24 cellular contexts compared by ENCODE assay signal in genomic region chr20:35908007-35908406, GRCh38.
A peak's percentile ranks its signal among the peaks of the same experiment; 100 is the strongest.
DNase-seq lines count a peak whose midpoint lies in the region; ATAC-seq and TF ChIP-seq lines count a peak whose summit lies in the region.
"Had no signal": no experiment of that assay in that cellular context is flagged by ENCODE, and none has a peak within 500 bp of the region (broad histone marks: within the 10 kb centered on the region; RNA-seq: fewer than 3 reads in every experiment).

No MANE protein-coding gene starts in this region.

- H3K27me3 ChIP-seq in KMS-11 (ENCODE audit: insufficient read depth, low read depth) (no peaks in the 10 kb centered on the region), RWPE2 (ENCODE audit: insufficient read depth, poor library complexity, severe bottlenecking) (no peaks in the 10 kb centered on the region), iPS-20b (ENCODE audit: insufficient read depth, low read length) (no peaks in the 10 kb centered on the region)
- H3K27me3 ChIP-seq: pancreas, tibial nerve had no signal

- H3K27ac ChIP-seq in KMS-11, result peak overlapping the region; percentile 16; the same call in 1 of the 2 replicates
- no peak overlapping the region for H3K27ac ChIP-seq in RWPE2 (ENCODE audit: poor library complexity, severe bottlenecking)
- H3K27ac ChIP-seq in iPS-20b (ENCODE audit: low read length), result no peak overlapping the region
- H3K27ac ChIP-seq: pancreas, tibial nerve had no signal

- TF ChIP-seq CTCF in KMS-11 (conservative IDR thresholded peaks at IDR 0.05; ENCODE audit: low read depth, low read length) (no peak), RWPE2 (IDR thresholded peaks at IDR 0.05; ENCODE audit: poor library complexity, severe bottlenecking) (no peak)

- no peak overlapping the region for H2AFZ ChIP-seq in KMS-11 (ENCODE audit: low read depth)

- H3K9me3 ChIP-seq in RWPE2 (ENCODE audit: severe bottlenecking) (no peaks in the 10 kb centered on the region), iPS-20b (ENCODE audit: insufficient read depth, low read depth, low read length) (no peaks in the 10 kb centered on the region)
- H3K9me3 ChIP-seq: pancreas, tibial nerve had no signal

- H3K9ac ChIP-seq in KMS-11, result no peak overlapping the region
- 0 out of 2 replicates have a peak overlapping the region, but pooled peaks have one; percentile 1 for H3K9ac ChIP-seq in iPS-20b (ENCODE audit: low read depth, low read length)

- H3K36me3 ChIP-seq in KMS-11 (ENCODE audit: insufficient read depth) (no peaks in the 10 kb centered on the region), RWPE2 (ENCODE audit: low read depth) (peaks cover 51% of the 10 kb centered on the region), iPS-20b (ENCODE audit: insufficient read depth, low read depth, low read length) (peaks cover 40% of the 10 kb centered on the region)
- H3K36me3 ChIP-seq: pancreas had no signal

- ATAC-seq in RWPE2 (ENCODE audit: low read depth) (peak; percentile 6; the same call in 1 of the 3 replicates), HG03460 (IDR thresholded peaks at IDR 0.05; ENCODE audit: unreplicated experiment) (no peak)
- ATAC-seq: pancreas had no signal

- H4K20me1 ChIP-seq in KMS-11 (ENCODE audit: insufficient read depth), result no peaks in the 10 kb centered on the region

- H3K4me2 ChIP-seq in KMS-11, result peak overlapping the region; percentile 76
- H3K4me2 ChIP-seq: smooth muscle cell had no signal

- DNase-seq in NCI-H2171 treated with DMSO at 0.1 percent for 48 hours (lab: John Stamatoyannopoulos, UW), result peak; percentile 13
- no peak for DNase-seq in NCI-H2171 (lab: John Stamatoyannopoulos, UW)
- no peak for DNase-seq in RWPE2 (ENCODE audit: low spot score)
- no peak for DNase-seq in HuH-7 (ENCODE audit: low spot score)
- DNase-seq in activated CD4-positive, alpha-beta T cell treated with anti-CD3 and anti-CD28 coated beads for 48 hours, result no peak
- DNase-seq: activated CD4-positive, alpha-beta T cell treated with anti-CD3 and anti-CD28 coated beads for 1 hour; activated CD8-positive, alpha-beta memory T cell treated with anti-CD3 and anti-CD28 coated beads for 24 hours; activated T-cell treated with anti-CD3 and anti-CD28 coated beads, Interleukin-2, amount 50 U/mL, for 1 hour; CD4-positive, CD25-positive, alpha-beta regulatory T cell; EL; HFFc6; mammary epithelial cell; NCI-H1092; NCI-H2081 treated with DMSO at 0.1 percent for 48 hours; NCI-H524; pancreas; retina; stimulated activated CD4-positive, alpha-beta T cell treated with anti-CD3 and anti-CD28 coated beads, Interleukin-1b, Interleukin-23, amount 100 ng/mL, for 48 hours had no signal

- peaks cover 48% of the 10 kb centered on the region for H3K4me1 ChIP-seq in KMS-11 (ENCODE audit: low read depth, poor library complexity, severe bottlenecking)
- H3K4me1 ChIP-seq in RWPE2 (ENCODE audit: insufficient read depth, poor library complexity, severe bottlenecking), result no peaks in the 10 kb centered on the region
- peaks cover 13% of the 10 kb centered on the region; the same call in 1 of the 2 replicates for H3K4me1 ChIP-seq in iPS-20b (ENCODE audit: insufficient read depth, low read length)
- H3K4me1 ChIP-seq: pancreas had no signal

- no peaks in the 10 kb centered on the region for H3K79me2 ChIP-seq in KMS-11 (ENCODE audit: insufficient read depth, low read depth)

- H3K4me3 ChIP-seq in KMS-11 (IDR thresholded peaks at IDR 0.05; ENCODE audit: insufficient read depth, low read depth, low read length) (no peak overlapping the region), RWPE2 (ENCODE audit: severe bottlenecking) (no peak overlapping the region), iPS-20b (ENCODE audit: low read length) (no peak overlapping the region)
- H3K4me3 ChIP-seq: GM12878, pancreas, smooth muscle cell, tibial nerve had no signal
